ENCODE assay signal across 8 cellular contexts in the genomic region with DNA sequence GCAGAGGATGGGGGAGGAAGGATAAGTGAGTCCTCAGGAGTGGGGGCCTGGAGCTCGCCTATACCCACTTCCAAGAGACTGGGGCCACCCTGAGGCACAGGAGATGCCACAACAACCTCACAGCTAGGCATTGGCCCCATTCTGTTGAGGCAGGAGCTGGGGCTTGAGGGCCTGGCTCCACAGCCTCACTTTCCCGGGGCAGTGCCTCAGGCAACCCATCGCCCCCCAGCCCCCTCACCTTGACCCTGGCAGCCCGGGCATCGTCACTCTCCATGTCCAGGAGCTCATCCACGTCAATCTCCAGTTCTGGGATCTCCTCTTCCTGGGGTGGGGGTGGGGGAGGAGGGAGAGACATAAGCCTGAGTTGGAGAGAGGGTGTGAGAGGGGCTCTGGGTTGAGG.
DNase-seq lines count a peak whose midpoint lies in the region; TF ChIP-seq lines count a peak whose summit lies in the region.

No MANE protein-coding gene starts in this region.

- DNase-seq in MM.1S = no peak
- no peak for DNase-seq in nephron progenitor cell
- DNase-seq in NCI-H1417 treated with DMSO at 0.1 percent for 48 hours (lab: John Stamatoyannopoulos, UW) = no peak
- no peak for DNase-seq in COR-L47 (lab: John Stamatoyannopoulos, UW)
- DNase-seq in NCI-H2227 treated with DMSO at 0.1 percent for 48 hours (lab: John Stamatoyannopoulos, UW) = no peak
- DNase-seq in NCI-H526 (lab: John Stamatoyannopoulos, UW) = no peak

- no peaks in the 10 kb centered on the region for H3K9me3 Mint-ChIP-seq in nephron progenitor cell

- no peak overlapping the region for H3K27ac Mint-ChIP-seq in nephron progenitor cell

- TF ChIP-seq CTCF in MM.1S (IDR thresholded peaks at IDR 0.05; ENCODE audit: low read length) (no peak), nephron progenitor cell (IDR thresholded peaks at IDR 0.05) (no peak)

- H3K27me3 Mint-ChIP-seq in nephron progenitor cell (ENCODE audit: low read depth, poor library complexity) = peaks cover 3% of the 10 kb centered on the region

- H3K36me3 Mint-ChIP-seq in nephron progenitor cell (ENCODE audit: low read depth) = no peaks in the 10 kb centered on the region

- H3F3A ChIP-seq in MM.1S (ENCODE audit: insufficient read depth, low read length) = peaks cover 20% of the 10 kb centered on the region

- peaks cover 51% of the 10 kb centered on the region for H3K4me1 Mint-ChIP-seq in nephron progenitor cell

- H3K36me3 ChIP-seq in BLaER1 treated with 17β-estradiol and CSF1 and Interleukin-3, amounts not matched to agents 10 nM and 100 nM = peaks cover 13 to 29% (median 22%) of the 10 kb centered on the region in 11 experiments
- H3K36me3 ChIP-seq in MM.1S (replicated peaks; ENCODE audit: insufficient read depth, low read length) (no peaks in the 10 kb centered on the region), duodenal mucosa (ENCODE audit: control insufficient read depth in 1 of 2, insufficient read depth in 2 of 2, low read length in 2 of 2) (peaks cover 0 to 12% of the 10 kb centered on the region in 2 donors)

- peak overlapping the region; percentile 33 to 96 (median 93); a peak in 21 of 22 replicates for H3K27ac ChIP-seq in BLaER1 treated with 17β-estradiol and CSF1 and Interleukin-3, amounts not matched to agents 10 nM and 100 nM
- peak overlapping the region; percentile 47; the same call in 1 of the 2 replicates for H3K27ac ChIP-seq in MM.1S (ENCODE audit: low read length)
- H3K27ac ChIP-seq in duodenal mucosa (ENCODE audit: low read depth, low read length) = peak overlapping the region; percentile 77

- peaks cover 40% of the 10 kb centered on the region for H3K79me2 ChIP-seq in MM.1S (ENCODE audit: low read length)

- H3K9me2 ChIP-seq in MM.1S (replicated peaks; ENCODE audit: insufficient read depth, low read length) = no peaks in the 10 kb centered on the region

- H4K20me1 ChIP-seq in BLaER1 treated with 17β-estradiol and CSF1 and Interleukin-3, amounts not matched to agents 10 nM and 100 nM = peaks cover 7 to 45% (median 36%) of the 10 kb centered on the region in 11 experiments; a peak in 21 of 22 replicates
- no peaks in the 10 kb centered on the region for H4K20me1 ChIP-seq in MM.1S (ENCODE audit: insufficient read depth, low read length)

- H2AFZ ChIP-seq in MM.1S (ENCODE audit: low read length) = no peak overlapping the region

- H3K27me3 ChIP-seq in BLaER1 treated with 17β-estradiol and CSF1 and Interleukin-3, amounts not matched to agents 10 nM and 100 nM = no peaks in the 10 kb centered on the region
- H3K27me3 ChIP-seq in MM.1S (replicated peaks; ENCODE audit: insufficient read depth, low read length) (no peaks in the 10 kb centered on the region), duodenal mucosa (ENCODE audit: control insufficient read depth in 1 of 2, insufficient read depth in 2 of 2, low read length in 2 of 2) (no peaks in the 10 kb centered on the region)

- H3K4me1 ChIP-seq in BLaER1 treated with 17β-estradiol and CSF1 and Interleukin-3, amounts not matched to agents 10 nM and 100 nM = peaks cover 55 to 73% (median 71%) of the 10 kb centered on the region in 10 experiments
- H3K4me1 ChIP-seq in MM.1S (ENCODE audit: low read length) (peaks cover 13% of the 10 kb centered on the region), duodenal mucosa (ENCODE audit: control insufficient read depth in 1 of 2, insufficient read depth in 2 of 2, low read length in 2 of 2) (peaks cover 52 to 72% of the 10 kb centered on the region in 2 donors)

- peak overlapping the region; percentile 86 for H3K4me3 Mint-ChIP-seq in nephron progenitor cell

- H3K4me2 ChIP-seq in BLaER1 treated with 17β-estradiol and CSF1 and Interleukin-3, amounts not matched to agents 10 nM and 100 nM = peak overlapping the region; percentile 91 to 100 (median 98)
- peak overlapping the region; percentile 84 for H3K4me2 ChIP-seq in MM.1S (ENCODE audit: low read depth, low read length)

- H3K9ac ChIP-seq in BLaER1 treated with 17β-estradiol and CSF1 and Interleukin-3, amounts not matched to agents 10 nM and 100 nM = peak overlapping the region; percentile 81 to 97 (median 92)
- peak overlapping the region; percentile 86; the same call in 1 of the 2 replicates for H3K9ac ChIP-seq in MM.1S (ENCODE audit: low read length)
- H3K9ac ChIP-seq in duodenal mucosa (ENCODE audit: low read depth in 1 of 2, low read length in 2 of 2) = peak overlapping the region; percentile 91 to 95

- H3K9me3 ChIP-seq in BLaER1 treated with 17β-estradiol and CSF1 and Interleukin-3, amounts not matched to agents 10 nM and 100 nM (replicated peaks in 1 of 11) = no peaks in the 10 kb centered on the region
- no peaks in the 10 kb centered on the region for H3K9me3 ChIP-seq in MM.1S (replicated peaks; ENCODE audit: insufficient read depth, low read length)
- H3K9me3 ChIP-seq in duodenal mucosa (ENCODE audit: control insufficient read depth in 1 of 2, low read length in 2 of 2) = no peaks in the 10 kb centered on the region

- H3K4me3 ChIP-seq in BLaER1 treated with 17β-estradiol and CSF1 and Interleukin-3, amounts not matched to agents 10 nM and 100 nM = peak overlapping the region; percentile 81 to 99 (median 96)
- H3K4me3 ChIP-seq in MM.1S (ENCODE audit: low read length) = peak overlapping the region; percentile 99
- peak overlapping the region; percentile 94 to 95 for H3K4me3 ChIP-seq in duodenal mucosa (ENCODE audit: low read depth in 1 of 2, low read length in 2 of 2)
